16 cellular contexts compared by ENCODE assay signal in genomic region chr1:3886691-3887090, GRCh38.
"Had no signal": no experiment of that assay in that cellular context is flagged by ENCODE, and none has a peak within 500 bp of the region (broad histone marks: within the 10 kb centered on the region; RNA-seq: fewer than 3 reads in every experiment).

No MANE protein-coding gene starts in this region.

- H3K27me3 ChIP-seq: brain microvascular endothelial cell, foreskin keratinocyte, tibial artery had no signal

- H3K4me1 ChIP-seq: foreskin keratinocyte, parathyroid adenoma, tibial artery had no signal

- H3K27ac Mint-ChIP-seq: activated B cell treated with CpG ODN at 0.5 μM for 24 hours; activated CD4-positive, alpha-beta T cell treated with anti-CD3 and anti-CD28 coated beads, Interleukin-2, amount 10 ng/mL, durations not matched to agents 24 days and 14 days; activated T-helper 2 cell treated with anti-CD3 and anti-CD28 coated beads, Interferon-gamma antibody, Interleukin-2, Interleukin-4, amounts not matched to agents 10 μg/mL and 5 μg/mL and 100 μg/mL, durations not matched to agents 14 hours and 24 hours and 36 hours; effector memory CD8-positive, alpha-beta T cell; stimulated activated effector memory CD8-positive, alpha-beta T cell treated with anti-CD3 and anti-CD28 coated beads, Interleukin-12 subunit alpha, Interleukin-12 subunit beta, amount 100 ng/mL, for 72 hours had no signal

- H3K4me3 ChIP-seq: tibial artery had no signal

- H3K9ac ChIP-seq: parathyroid adenoma had no signal

- H3K9me3 Mint-ChIP-seq: activated B cell treated with CpG ODN at 0.5 μM for 24 hours; activated CD4-positive, alpha-beta T cell treated with anti-CD3 and anti-CD28 coated beads, Interleukin-2, amount 10 ng/mL, durations not matched to agents 24 days and 14 days; activated naive CD4-positive, alpha-beta T cell treated with anti-CD3 and anti-CD28 coated beads, Interleukin-2, amount 50 U/mL, for 72 hours; activated T-helper 2 cell treated with anti-CD3 and anti-CD28 coated beads, Interferon-gamma antibody, Interleukin-2, Interleukin-4, amounts not matched to agents 10 μg/mL and 5 μg/mL and 100 μg/mL, durations not matched to agents 14 hours and 24 hours and 36 hours; effector memory CD8-positive, alpha-beta T cell; stimulated activated effector memory CD8-positive, alpha-beta T cell treated with anti-CD3 and anti-CD28 coated beads, Interleukin-12 subunit alpha, Interleukin-12 subunit beta, amount 100 ng/mL, for 72 hours had no signal

- H3K4me3 Mint-ChIP-seq: activated B cell treated with CpG ODN at 0.5 μM for 24 hours; activated CD4-positive, alpha-beta T cell treated with anti-CD3 and anti-CD28 coated beads, Interleukin-2, amount 10 ng/mL, durations not matched to agents 24 days and 14 days; effector memory CD8-positive, alpha-beta T cell; stimulated activated effector memory CD8-positive, alpha-beta T cell treated with anti-CD3 and anti-CD28 coated beads, Interleukin-12 subunit alpha, Interleukin-12 subunit beta, amount 100 ng/mL, for 72 hours had no signal

- H3K9me3 ChIP-seq: tibial artery had no signal

- H3K79me2 ChIP-seq: parathyroid adenoma had no signal

- H2AFZ ChIP-seq: parathyroid adenoma had no signal

- H3K27me3 Mint-ChIP-seq: activated B cell treated with CpG ODN at 0.5 μM for 24 hours; activated CD4-positive, alpha-beta T cell treated with anti-CD3 and anti-CD28 coated beads, Interleukin-2, amount 10 ng/mL, durations not matched to agents 24 days and 14 days; effector memory CD8-positive, alpha-beta T cell had no signal

- H3K27ac ChIP-seq: brain microvascular endothelial cell, foreskin keratinocyte, parathyroid adenoma, tibial artery had no signal

- DNase-seq: activated B cell treated with CpG ODN at 0.5 μM for 24 hours; activated CD4-positive, alpha-beta T cell treated with anti-CD3 and anti-CD28 coated beads, Interleukin-2, amount 10 ng/mL, durations not matched to agents 24 days and 14 days; activated T-cell treated with anti-CD3 and anti-CD28 coated beads for 4 hours; brain microvascular endothelial cell; cerebellar nuclear complex; dermis blood vessel endothelial cell; effector memory CD8-positive, alpha-beta T cell; foreskin keratinocyte; glutamatergic neuron; stimulated activated CD4-positive, alpha-beta T cell treated with anti-CD3 and anti-CD28 coated beads, Interleukin-12 subunit alpha, Interleukin-12 subunit beta, amount 100 ng/mL, for 4 hours; T-helper 2 cell; tibial artery had no signal

- ATAC-seq: activated naive CD4-positive, alpha-beta T cell treated with anti-CD3 and anti-CD28 coated beads, Interleukin-2, amount 50 U/mL, for 72 hours; effector memory CD8-positive, alpha-beta T cell; foreskin keratinocyte; stimulated activated effector memory CD8-positive, alpha-beta T cell treated with anti-CD3 and anti-CD28 coated beads, Interleukin-12 subunit alpha, Interleukin-12 subunit beta, amount 100 ng/mL, for 72 hours had no signal
